ENCODE assay signal across 23 cellular contexts in genomic region chr7:139974179-139974811, GRCh38.
"Had no signal": no experiment of that assay in that cellular context is flagged by ENCODE, and none has a peak within 500 bp of the region (broad histone marks: within the 10 kb centered on the region; RNA-seq: fewer than 3 reads in every experiment).

No MANE protein-coding gene starts in this region.

- H3K27ac Mint-ChIP-seq: effector memory CD8-positive, alpha-beta T cell; naive B cell; stimulated activated naive B cell treated with anti-CD40 and anti-IgM and Interleukin-4, amounts not matched to agents 10 μg/mL and 1 μg/mL and 100 μg/mL, for 72 hours; stimulated activated naive CD8-positive, alpha-beta T cell treated with anti-CD3 and anti-CD28 coated beads, Interleukin-15, amount 100 ng/mL, for 72 hours had no signal

- H3K36me3 Mint-ChIP-seq: naive B cell had no signal

- DNase-seq: effector memory CD8-positive, alpha-beta T cell; foreskin melanocyte; heart left ventricle; hippocampal formation; left colon; left ventricle myocardium superior; mesenchymal stem cell; naive B cell; nephron progenitor cell; psoas muscle; retina; sigmoid colon; stimulated activated CD4-positive, alpha-beta T cell treated with anti-CD3 and anti-CD28 coated beads, Interleukin-2, amount 100 ng/mL, for 24 hours; stimulated activated CD4-positive, alpha-beta T cell treated with anti-CD3 and anti-CD28 coated beads, Interleukin-4, amount 100 ng/mL, for 4 hours; stimulated activated naive B cell treated with anti-CD40 and anti-IgM and Interleukin-4, amounts not matched to agents 10 μg/mL and 1 μg/mL and 100 μg/mL, for 72 hours; stimulated activated naive CD8-positive, alpha-beta T cell treated with anti-CD3 and anti-CD28 coated beads, Interleukin-15, amount 100 ng/mL, for 72 hours; testis; upper lobe of right lung had no signal

- ATAC-seq: effector memory CD8-positive, alpha-beta T cell; heart left ventricle; left colon; left ventricle myocardium superior; psoas muscle; stimulated activated naive B cell treated with anti-CD40 and anti-IgM and Interleukin-4, amounts not matched to agents 10 μg/mL and 1 μg/mL and 100 μg/mL, for 72 hours; stimulated activated naive CD8-positive, alpha-beta T cell treated with anti-CD3 and anti-CD28 coated beads, Interleukin-15, amount 100 ng/mL, for 72 hours; upper lobe of right lung had no signal

- H3K9me3 ChIP-seq: heart left ventricle, neutrophil, psoas muscle, sigmoid colon, testis, tibial nerve, upper lobe of right lung, vagina had no signal

- H3K4me3 Mint-ChIP-seq: effector memory CD8-positive, alpha-beta T cell; naive B cell; stimulated activated naive B cell treated with anti-CD40 and anti-IgM and Interleukin-4, amounts not matched to agents 10 μg/mL and 1 μg/mL and 100 μg/mL, for 72 hours; stimulated activated naive CD8-positive, alpha-beta T cell treated with anti-CD3 and anti-CD28 coated beads, Interleukin-15, amount 100 ng/mL, for 72 hours had no signal

- H3K4me1 ChIP-seq: heart left ventricle, psoas muscle, sigmoid colon, testis, tibial nerve, upper lobe of right lung, vagina had no signal

- H3K27me3 ChIP-seq: heart left ventricle, neutrophil, sigmoid colon, testis, tibial nerve, upper lobe of right lung, vagina had no signal

- H3K4me3 ChIP-seq: heart left ventricle, lung, psoas muscle, sigmoid colon, skin epidermis, testis, tibial nerve, upper lobe of right lung, vagina had no signal

- H3K9me3 Mint-ChIP-seq: effector memory CD8-positive, alpha-beta T cell; naive B cell; nephron progenitor cell; stimulated activated naive CD8-positive, alpha-beta T cell treated with anti-CD3 and anti-CD28 coated beads, Interleukin-15, amount 100 ng/mL, for 72 hours had no signal

- H3K27me3 Mint-ChIP-seq: naive B cell; stimulated activated naive B cell treated with anti-CD40 and anti-IgM and Interleukin-4, amounts not matched to agents 10 μg/mL and 1 μg/mL and 100 μg/mL, for 72 hours; stimulated activated naive CD8-positive, alpha-beta T cell treated with anti-CD3 and anti-CD28 coated beads, Interleukin-15, amount 100 ng/mL, for 72 hours had no signal

- H3K36me3 ChIP-seq: sigmoid colon, tibial nerve, upper lobe of right lung, vagina had no signal

- H3K4me1 Mint-ChIP-seq: naive B cell had no signal

- H3K27ac ChIP-seq: heart left ventricle, neutrophil, psoas muscle, skin epidermis, testis, tibial nerve, upper lobe of right lung, vagina had no signal
